Comparison of ENCODE assay signal across 1 cellular context in the genomic region with DNA sequence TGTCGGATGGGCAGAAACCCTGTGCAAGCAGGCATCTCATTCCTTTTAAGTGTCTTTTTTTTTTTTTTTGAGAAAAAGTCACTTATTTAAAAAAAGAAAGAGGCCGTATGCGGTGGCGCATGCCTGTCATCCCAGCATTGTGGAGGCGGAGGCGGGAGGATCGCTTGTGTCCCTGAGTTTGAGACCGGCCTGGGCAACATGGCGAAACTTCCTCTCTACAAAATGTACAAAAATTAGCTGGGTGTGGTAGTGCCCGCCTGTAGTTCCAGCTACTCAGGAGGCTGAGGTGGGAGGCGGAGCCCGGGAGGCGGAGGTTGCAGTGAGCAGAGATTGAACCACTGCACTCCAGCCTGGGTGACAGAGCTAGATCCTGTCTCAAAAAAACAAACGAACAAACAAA.
TF ChIP-seq lines count a peak whose summit lies in the region.

No MANE protein-coding gene starts in this region.

TF ChIP-seq in HepG2, 621 proteins besides CTCF, POLR2A, EP300 and RAD21 (continued from another document):
- TF ChIP-seq ZNF326 (CRISPR knock-in tag; IDR thresholded peaks at IDR 0.05; ENCODE audit: borderline replicate concordance) (no peak), ZNF430 (CRISPR knock-in tag; IDR thresholded peaks at IDR 0.05) (no peak), ZNF329 (CRISPR knock-in tag; IDR thresholded peaks at IDR 0.05; ENCODE audit: low read depth) (no peak), JDP2 (CRISPR knock-in tag; IDR thresholded peaks at IDR 0.05; ENCODE audit: borderline replicate concordance) (no peak), ZNF138 (CRISPR knock-in tag; IDR thresholded peaks at IDR 0.05; ENCODE audit: low read depth) (no peak), PHF20 (CRISPR knock-in tag; IDR thresholded peaks at IDR 0.05) (no peak), ZFYVE20 (CRISPR knock-in tag; IDR thresholded peaks at IDR 0.05; ENCODE audit: borderline replicate concordance, low read depth) (no peak), ZNF451 (CRISPR knock-in tag; IDR thresholded peaks at IDR 0.05) (no peak), ZNF501 (CRISPR knock-in tag; IDR thresholded peaks at IDR 0.05) (no peak), TCF12 (IDR thresholded peaks at IDR 0.05) (no peak), TCF12 (CRISPR knock-in tag; IDR thresholded peaks at IDR 0.05) (no peak)
- TF ChIP-seq, protein P1, sequence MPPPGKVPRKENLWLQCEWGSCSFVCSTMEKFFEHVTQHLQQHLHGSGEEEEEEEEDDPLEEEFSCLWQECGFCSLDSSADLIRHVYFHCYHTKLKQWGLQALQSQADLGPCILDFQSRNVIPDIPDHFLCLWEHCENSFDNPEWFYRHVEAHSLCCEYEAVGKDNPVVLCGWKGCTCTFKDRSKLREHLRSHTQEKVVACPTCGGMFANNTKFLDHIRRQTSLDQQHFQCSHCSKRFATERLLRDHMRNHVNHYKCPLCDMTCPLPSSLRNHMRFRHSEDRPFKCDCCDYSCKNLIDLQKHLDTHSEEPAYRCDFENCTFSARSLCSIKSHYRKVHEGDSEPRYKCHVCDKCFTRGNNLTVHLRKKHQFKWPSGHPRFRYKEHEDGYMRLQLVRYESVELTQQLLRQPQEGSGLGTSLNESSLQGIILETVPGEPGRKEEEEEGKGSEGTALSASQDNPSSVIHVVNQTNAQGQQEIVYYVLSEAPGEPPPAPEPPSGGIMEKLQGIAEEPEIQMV (CRISPR knock-in tag; IDR thresholded peaks at IDR 0.05; ENCODE audit: low read depth): no peak
- TF ChIP-seq, protein P2, sequence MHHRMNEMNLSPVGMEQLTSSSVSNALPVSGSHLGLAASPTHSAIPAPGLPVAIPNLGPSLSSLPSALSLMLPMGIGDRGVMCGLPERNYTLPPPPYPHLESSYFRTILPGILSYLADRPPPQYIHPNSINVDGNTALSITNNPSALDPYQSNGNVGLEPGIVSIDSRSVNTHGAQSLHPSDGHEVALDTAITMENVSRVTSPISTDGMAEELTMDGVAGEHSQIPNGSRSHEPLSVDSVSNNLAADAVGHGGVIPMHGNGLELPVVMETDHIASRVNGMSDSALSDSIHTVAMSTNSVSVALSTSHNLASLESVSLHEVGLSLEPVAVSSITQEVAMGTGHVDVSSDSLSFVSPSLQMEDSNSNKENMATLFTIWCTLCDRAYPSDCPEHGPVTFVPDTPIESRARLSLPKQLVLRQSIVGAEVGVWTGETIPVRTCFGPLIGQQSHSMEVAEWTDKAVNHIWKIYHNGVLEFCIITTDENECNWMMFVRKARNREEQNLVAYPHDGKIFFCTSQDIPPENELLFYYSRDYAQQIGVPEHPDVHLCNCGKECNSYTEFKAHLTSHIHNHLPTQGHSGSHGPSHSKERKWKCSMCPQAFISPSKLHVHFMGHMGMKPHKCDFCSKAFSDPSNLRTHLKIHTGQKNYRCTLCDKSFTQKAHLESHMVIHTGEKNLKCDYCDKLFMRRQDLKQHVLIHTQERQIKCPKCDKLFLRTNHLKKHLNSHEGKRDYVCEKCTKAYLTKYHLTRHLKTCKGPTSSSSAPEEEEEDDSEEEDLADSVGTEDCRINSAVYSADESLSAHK (CRISPR knock-in tag; IDR thresholded peaks at IDR 0.05; ENCODE audit: borderline replicate concordance): no peak
- TF ChIP-seq, protein P3, sequence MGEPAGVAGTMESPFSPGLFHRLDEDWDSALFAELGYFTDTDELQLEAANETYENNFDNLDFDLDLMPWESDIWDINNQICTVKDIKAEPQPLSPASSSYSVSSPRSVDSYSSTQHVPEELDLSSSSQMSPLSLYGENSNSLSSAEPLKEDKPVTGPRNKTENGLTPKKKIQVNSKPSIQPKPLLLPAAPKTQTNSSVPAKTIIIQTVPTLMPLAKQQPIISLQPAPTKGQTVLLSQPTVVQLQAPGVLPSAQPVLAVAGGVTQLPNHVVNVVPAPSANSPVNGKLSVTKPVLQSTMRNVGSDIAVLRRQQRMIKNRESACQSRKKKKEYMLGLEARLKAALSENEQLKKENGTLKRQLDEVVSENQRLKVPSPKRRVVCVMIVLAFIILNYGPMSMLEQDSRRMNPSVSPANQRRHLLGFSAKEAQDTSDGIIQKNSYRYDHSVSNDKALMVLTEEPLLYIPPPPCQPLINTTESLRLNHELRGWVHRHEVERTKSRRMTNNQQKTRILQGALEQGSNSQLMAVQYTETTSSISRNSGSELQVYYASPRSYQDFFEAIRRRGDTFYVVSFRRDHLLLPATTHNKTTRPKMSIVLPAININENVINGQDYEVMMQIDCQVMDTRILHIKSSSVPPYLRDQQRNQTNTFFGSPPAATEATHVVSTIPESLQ (CRISPR knock-in tag; conservative IDR thresholded peaks at IDR 0.05): no peak
- TF ChIP-seq, protein P4, sequence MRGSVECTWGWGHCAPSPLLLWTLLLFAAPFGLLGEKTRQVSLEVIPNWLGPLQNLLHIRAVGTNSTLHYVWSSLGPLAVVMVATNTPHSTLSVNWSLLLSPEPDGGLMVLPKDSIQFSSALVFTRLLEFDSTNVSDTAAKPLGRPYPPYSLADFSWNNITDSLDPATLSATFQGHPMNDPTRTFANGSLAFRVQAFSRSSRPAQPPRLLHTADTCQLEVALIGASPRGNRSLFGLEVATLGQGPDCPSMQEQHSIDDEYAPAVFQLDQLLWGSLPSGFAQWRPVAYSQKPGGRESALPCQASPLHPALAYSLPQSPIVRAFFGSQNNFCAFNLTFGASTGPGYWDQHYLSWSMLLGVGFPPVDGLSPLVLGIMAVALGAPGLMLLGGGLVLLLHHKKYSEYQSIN (CRISPR knock-in tag; IDR thresholded peaks at IDR 0.05; ENCODE audit: borderline replicate concordance): no peak
- TF ChIP-seq, protein P5, sequence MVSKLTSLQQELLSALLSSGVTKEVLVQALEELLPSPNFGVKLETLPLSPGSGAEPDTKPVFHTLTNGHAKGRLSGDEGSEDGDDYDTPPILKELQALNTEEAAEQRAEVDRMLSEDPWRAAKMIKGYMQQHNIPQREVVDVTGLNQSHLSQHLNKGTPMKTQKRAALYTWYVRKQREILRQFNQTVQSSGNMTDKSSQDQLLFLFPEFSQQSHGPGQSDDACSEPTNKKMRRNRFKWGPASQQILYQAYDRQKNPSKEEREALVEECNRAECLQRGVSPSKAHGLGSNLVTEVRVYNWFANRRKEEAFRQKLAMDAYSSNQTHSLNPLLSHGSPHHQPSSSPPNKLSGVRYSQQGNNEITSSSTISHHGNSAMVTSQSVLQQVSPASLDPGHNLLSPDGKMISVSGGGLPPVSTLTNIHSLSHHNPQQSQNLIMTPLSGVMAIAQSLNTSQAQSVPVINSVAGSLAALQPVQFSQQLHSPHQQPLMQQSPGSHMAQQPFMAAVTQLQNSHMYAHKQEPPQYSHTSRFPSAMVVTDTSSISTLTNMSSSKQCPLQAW (CRISPR knock-in tag; IDR thresholded peaks at IDR 0.05): no peak
- TF ChIP-seq, protein P6, sequence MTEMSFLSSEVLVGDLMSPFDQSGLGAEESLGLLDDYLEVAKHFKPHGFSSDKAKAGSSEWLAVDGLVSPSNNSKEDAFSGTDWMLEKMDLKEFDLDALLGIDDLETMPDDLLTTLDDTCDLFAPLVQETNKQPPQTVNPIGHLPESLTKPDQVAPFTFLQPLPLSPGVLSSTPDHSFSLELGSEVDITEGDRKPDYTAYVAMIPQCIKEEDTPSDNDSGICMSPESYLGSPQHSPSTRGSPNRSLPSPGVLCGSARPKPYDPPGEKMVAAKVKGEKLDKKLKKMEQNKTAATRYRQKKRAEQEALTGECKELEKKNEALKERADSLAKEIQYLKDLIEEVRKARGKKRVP (CRISPR knock-in tag; IDR thresholded peaks at IDR 0.05): no peak
